In genomic region chr7:75527224-75527722, GRCh38 we compare ENCODE assay signal across 8 cellular contexts. TPM values are rescaled to one million over a fixed set of nuclear protein-coding genes. Genes with fewer than 3 reads are reported as not detected.
DNase-seq lines count a peak whose midpoint lies in the region; ATAC-seq, FAIRE-seq and TF ChIP-seq lines count a peak whose summit lies in the region.
"Not testable (repeated sequence)": the region's sequence is repeated elsewhere in the genome, so short reads cannot be mapped to it uniquely, and the experiment has no call there.

No MANE protein-coding gene starts in this region.

- H4K20me1 ChIP-seq in H1 (replicated peaks in 1 of 2; ENCODE audit: control insufficient read depth in 1 of 2, insufficient read depth in 2 of 2, low read length in 2 of 2) = not testable (repeated sequence)

- H3K4me3 ChIP-seq in HL-60 (replicated peaks; ENCODE audit: insufficient read depth, low read length) (peak overlapping the region; percentile 87), SJSA1 (peak overlapping the region; percentile 83), H1 (ENCODE audit: extremely low read depth in 1 of 4, insufficient read depth in 2 of 4, low read depth in 3 of 4, low read length in 4 of 4) (peak overlapping the region; percentile 80 to 93 (median 86)), neuronal stem cell (ENCODE audit: low read length in 2 of 2) (peak overlapping the region; percentile 77 to 89), stomach (peak overlapping the region; percentile 70 to 97 (median 88))

- H3K9me3 ChIP-seq in CD4-positive, alpha-beta T cell (ENCODE audit: control insufficient read depth, low read length); SJSA1 (replicated peaks); H1 (ENCODE audit: insufficient read depth in 2 of 2, low read depth in 1 of 2, low read length in 1 of 2); neuronal stem cell (replicated peaks in 1 of 2; ENCODE audit: control insufficient read depth in 2 of 2, insufficient read depth in 1 of 2, low read depth in 1 of 2, low read length in 2 of 2); stomach: not testable (repeated sequence)

- H2BK20ac ChIP-seq in H1 (ENCODE audit: low read length) = not testable (repeated sequence)

- ATAC-seq in CD4-positive, alpha-beta T cell (ENCODE audit: poor library complexity) = not testable (repeated sequence)

- H3K23ac ChIP-seq in H1 (ENCODE audit: insufficient read length) = not testable (repeated sequence)
- H3K23ac ChIP-seq in neuronal stem cell (ENCODE audit: low read depth, low read length, poor library complexity) = peak overlapping the region; percentile 65

- H3K9ac ChIP-seq in H1 (replicated peaks in 1 of 4; ENCODE audit: extremely low read depth in 1 of 4, low read depth in 3 of 4, low read length in 3 of 4) (peak overlapping the region; percentile 38 to 93 (median 85); a peak in 5 of 7 replicates), neuronal stem cell (ENCODE audit: low read depth, low read length, poor library complexity) (peak overlapping the region; percentile 89)

- not testable (repeated sequence) for H2BK15ac ChIP-seq in H1 (ENCODE audit: low read length); neuronal stem cell (ENCODE audit: low read length)

- not testable (repeated sequence) for TF ChIP-seq POLR2A in H1 (IDR thresholded peaks at IDR 0.05; ENCODE audit: control extremely low read depth in 1 of 2, low read depth in 2 of 2, low read length in 2 of 2); stomach (IDR thresholded peaks at IDR 0.05)

- H4K8ac ChIP-seq in H1 (ENCODE audit: extremely low read depth, insufficient read depth, low read length) = peak overlapping the region; percentile 51; the same call in 1 of the 2 replicates
- not testable (repeated sequence) for H4K8ac ChIP-seq in neuronal stem cell (ENCODE audit: low read depth, low read length)

- peak overlapping the region; percentile 88 for H3K27ac Mint-ChIP-seq in CD4-positive, alpha-beta T cell
- peak overlapping the region; percentile 91 for H3K27ac Mint-ChIP-seq in activated naive CD4-positive, alpha-beta T cell treated with anti-CD3 and anti-CD28 coated beads for 36 hours

- H3K79me1 ChIP-seq in H1 (ENCODE audit: low read depth, low read length) = not testable (repeated sequence)
- H3K79me1 ChIP-seq in neuronal stem cell (ENCODE audit: low read depth, low read length) = peaks cover 10% of the 10 kb centered on the region

- H3K27me3 Mint-ChIP-seq in CD4-positive, alpha-beta T cell; activated naive CD4-positive, alpha-beta T cell treated with anti-CD3 and anti-CD28 coated beads for 36 hours (ENCODE audit: low read depth): not testable (repeated sequence)

- H3K23me2 ChIP-seq in H1 (ENCODE audit: low read depth, low read length) = not testable (repeated sequence)

- not testable (repeated sequence) for FAIRE-seq in H1 (lab: Jason Lieb, UNC)

- not testable (repeated sequence) for H4K5ac ChIP-seq in H1 (ENCODE audit: insufficient read length, low read depth, low read length)

- WGBS in H1 (ENCODE audit: extremely low coverage in 1 of 2, insufficient coverage in 1 of 2, insufficient read length in 1 of 2, insufficient replicate concordance in 2 of 2, low coverage in 1 of 2, low lambda C conversion rate in 2 of 2, missing lambda C conversion rate in 1 of 2), 2 experiments = 6% methylated on average over 29 of the region's 37 CpGs; no CpG with 5 or more reads in 1 of the 2 experiments
- WGBS in neuronal stem cell (ENCODE audit: extremely low coverage in 2 of 2, insufficient read length in 2 of 2, insufficient replicate concordance in 1 of 2), 2 donors = no CpG with 5 or more reads among the region's 37 CpGs
- WGBS in stomach, 5 donors = 0 to 1% (median 0%) methylated on average over 19 to 37 of the region's 37 CpGs

- not testable (repeated sequence) for H3K27me3 ChIP-seq in CD4-positive, alpha-beta T cell (ENCODE audit: control insufficient read depth, insufficient read depth, low read length); HL-60 (ENCODE audit: insufficient read depth, poor library complexity, severe bottlenecking); SJSA1 (replicated peaks); H1 (replicated peaks in 1 of 4; ENCODE audit: control insufficient read depth in 3 of 4, extremely low read depth in 1 of 4, insufficient read depth in 3 of 4, low read length in 3 of 4); neuronal stem cell (ENCODE audit: control insufficient read depth in 3 of 3, insufficient read depth in 3 of 3, low read depth in 1 of 3, low read length in 3 of 3); stomach

- peaks cover 33% of the 10 kb centered on the region for H3K36me3 ChIP-seq in SJSA1
- peaks cover 0 to 26% (median 13%) of the 10 kb centered on the region in 4 experiments; a peak in 7 of 8 replicates for H3K36me3 ChIP-seq in H1 (ENCODE audit: control insufficient read depth in 2 of 4, insufficient read depth in 4 of 4, low read length in 3 of 4)
- peaks cover 8 to 35% of the 10 kb centered on the region in 2 donors for H3K36me3 ChIP-seq in neuronal stem cell (replicated peaks in 1 of 2; ENCODE audit: control insufficient read depth in 2 of 2, insufficient read depth in 2 of 2, low read length in 2 of 2)
- H3K36me3 ChIP-seq in stomach = peaks cover 24 to 36% (median 35%) of the 10 kb centered on the region in 4 donors

- H3K9me3 Mint-ChIP-seq in CD4-positive, alpha-beta T cell; activated naive CD4-positive, alpha-beta T cell treated with anti-CD3 and anti-CD28 coated beads for 36 hours: not testable (repeated sequence)

- H2AK5ac ChIP-seq in H1 (ENCODE audit: low read depth, low read length) = not testable (repeated sequence)
- peak overlapping the region; percentile 81 for H2AK5ac ChIP-seq in neuronal stem cell (ENCODE audit: low read depth, low read length)

- H2BK12ac ChIP-seq in H1 (ENCODE audit: low read depth, low read length); neuronal stem cell (ENCODE audit: low read length): not testable (repeated sequence)

- peak overlapping the region; percentile 96 for H3K4me3 Mint-ChIP-seq in CD4-positive, alpha-beta T cell
- peak overlapping the region; percentile 86 for H3K4me3 Mint-ChIP-seq in activated naive CD4-positive, alpha-beta T cell treated with anti-CD3 and anti-CD28 coated beads for 36 hours

- H2BK5ac ChIP-seq in H1 (ENCODE audit: low read depth, low read length) = not testable (repeated sequence)
- H2BK5ac ChIP-seq in neuronal stem cell (ENCODE audit: low read length) = peak overlapping the region; percentile 24

- H3K14ac ChIP-seq in H1 (ENCODE audit: insufficient read length) = not testable (repeated sequence)
- peak overlapping the region; percentile 31 for H3K14ac ChIP-seq in neuronal stem cell (ENCODE audit: low read length)

- H4K91ac ChIP-seq in H1 (replicated peaks; ENCODE audit: insufficient read length, low read length); neuronal stem cell (ENCODE audit: low read depth, low read length, poor library complexity): not testable (repeated sequence)

- H3K4me1 Mint-ChIP-seq in CD4-positive, alpha-beta T cell (ENCODE audit: low read depth) = peaks cover 43% of the 10 kb centered on the region
- H3K4me1 Mint-ChIP-seq in activated naive CD4-positive, alpha-beta T cell treated with anti-CD3 and anti-CD28 coated beads for 36 hours (ENCODE audit: low read depth) = peaks cover 29% of the 10 kb centered on the region

- TF ChIP-seq CTCF in CD4-positive, alpha-beta T cell (IDR thresholded peaks at IDR 0.05); HL-60 (IDR thresholded peaks at IDR 0.05; ENCODE audit: insufficient read depth, low read length); H1 (IDR thresholded peaks at IDR 0.05; ENCODE audit: control extremely low read depth in 1 of 3, insufficient read depth in 1 of 3, low read depth in 1 of 3, low read length in 3 of 3); stomach (IDR thresholded peaks at IDR 0.05): not testable (repeated sequence)

- H2BK120ac ChIP-seq in H1 (replicated peaks; ENCODE audit: low read depth, low read length); neuronal stem cell (ENCODE audit: low read depth, low read length): not testable (repeated sequence)

- H2AFZ ChIP-seq in H1 (ENCODE audit: low read length) = not testable (repeated sequence)
- H2AFZ ChIP-seq in neuronal stem cell (ENCODE audit: low read length) = peak overlapping the region; percentile 91

- CTCF ChIA-PET in CD4-positive, alpha-beta T cell (lab: Charles Lee); activated naive CD4-positive, alpha-beta T cell treated with anti-CD3 and anti-CD28 coated beads for 36 hours (lab: Charles Lee); H1 (lab: Charles Lee; ENCODE audit: partially characterized antibody): not testable (repeated sequence)

- intact Hi-C loops in CD4-positive, alpha-beta T cell (cut with DNase I, micrococcal nuclease) = loop anchor here (5.0 to 10.0 kb wide), 3 partner anchors 210 to 498 kb away; partner anchors contain the start of gene HIP1 (in 1 of the 2)
- intact Hi-C loops in activated naive CD4-positive, alpha-beta T cell treated with anti-CD3 and anti-CD28 coated beads for 36 hours (cut with micrococcal nuclease) = loop anchor here (5.0 kb wide), 2 partner anchors 210 to 520 kb away; partner anchors contain the start of genes HIP1, MDH2 and STYXL1
- intact Hi-C loops in stomach (cut with DNase I; ENCODE audit: low total_unique reads) = not testable (repeated sequence)

- TF ChIP-seq EP300 in H1 (IDR thresholded peaks at IDR 0.05; ENCODE audit: borderline replicate concordance in 1 of 2, low read depth in 2 of 2, low read length in 2 of 2); stomach (IDR thresholded peaks at IDR 0.05): not testable (repeated sequence)

- peak in 1 of 10 experiments; percentile 3 for DNase-seq in CD4-positive, alpha-beta T cell
- peak in 1 of 2 experiments; percentile 12 for DNase-seq in HL-60 (ENCODE audit: low read depth in 1 of 2, low spot score in 1 of 2)
- peak in 1 of 2 experiments; percentile 23 for DNase-seq in SJSA1 (ENCODE audit: low read depth in 1 of 2, low spot score in 2 of 2)
- peak; percentile 8 for DNase-seq in activated naive CD4-positive, alpha-beta T cell treated with anti-CD3 and anti-CD28 coated beads for 36 hours
- not testable (repeated sequence) for DNase-seq in H1 (ENCODE audit: low read depth in 1 of 2, low spot score in 2 of 2); neuronal stem cell (ENCODE audit: low spot score); stomach
- DNase-seq in iris pigment epithelial cell (ENCODE audit: low read depth) = peak; percentile 11

- H3K4me1 ChIP-seq in SJSA1 (replicated peaks); H1 (replicated peaks in 1 of 4; ENCODE audit: control insufficient read depth in 3 of 4, insufficient read depth in 4 of 4, low read length in 3 of 4); neuronal stem cell (ENCODE audit: control insufficient read depth in 2 of 2, insufficient read depth in 1 of 2, low read depth in 1 of 2, low read length in 2 of 2): not testable (repeated sequence)
- H3K4me1 ChIP-seq in stomach = peaks cover 10 to 26% (median 18%) of the 10 kb centered on the region in 4 donors

- not testable (repeated sequence) for H3K18ac ChIP-seq in H1 (ENCODE audit: extremely low read depth, low read length); neuronal stem cell (ENCODE audit: low read length)

- TF ChIP-seq RAD21 in H1 (IDR thresholded peaks at IDR 0.05 in 1 of 2, conservative IDR thresholded peaks at IDR 0.05 in 1 of 2; ENCODE audit: low read depth in 2 of 2, low read length in 2 of 2) = not testable (repeated sequence)

- POLR2A ChIA-PET in CD4-positive, alpha-beta T cell (lab: Charles Lee) = not testable (repeated sequence)
- POLR2A ChIA-PET in H1 (lab: Charles Lee; ENCODE audit: partially characterized antibody) = interaction anchor here (0.6 to 1.2 kb wide), 2 partner anchors 15 to 71 kb away, joined by 3 to 5 read pairs; no protein-coding TSS in a partner anchor

- H3K36me3 Mint-ChIP-seq in CD4-positive, alpha-beta T cell (ENCODE audit: low read depth) = peaks cover 49% of the 10 kb centered on the region
- peaks cover 26% of the 10 kb centered on the region for H3K36me3 Mint-ChIP-seq in activated naive CD4-positive, alpha-beta T cell treated with anti-CD3 and anti-CD28 coated beads for 36 hours (ENCODE audit: low read depth)

- H3K4me2 ChIP-seq in H1 (ENCODE audit: insufficient read depth in 1 of 2, low read depth in 2 of 2, low read length in 2 of 2) (peak overlapping the region; percentile 91 to 92), neuronal stem cell (ENCODE audit: insufficient read depth, low read length, poor library complexity, severe bottlenecking) (peak overlapping the region; percentile 77)

- H3K4ac ChIP-seq in H1 (replicated peaks; ENCODE audit: insufficient read length, low read depth, low read length); neuronal stem cell (ENCODE audit: low read length): not testable (repeated sequence)

- peaks cover 3 to 17% of the 10 kb centered on the region in 2 experiments; a peak in 3 of 4 replicates for H3K79me2 ChIP-seq in H1 (ENCODE audit: control insufficient read depth in 1 of 2, insufficient read depth in 2 of 2, low read length in 2 of 2)

- not testable (repeated sequence) for H3K56ac ChIP-seq in H1 (replicated peaks; ENCODE audit: insufficient read length, low read depth, low read length)

- not testable (repeated sequence) for H3K27ac ChIP-seq in CD4-positive, alpha-beta T cell (ENCODE audit: low read depth, low read length); H1 (ENCODE audit: low read depth, low read length); neuronal stem cell (replicated peaks; ENCODE audit: low read length)
- H3K27ac ChIP-seq in HL-60 (replicated peaks) (peak overlapping the region; percentile 73), SJSA1 (peak overlapping the region; percentile 49), stomach (peak overlapping the region; percentile 85 to 94 (median 86))

RNA-seq across cellular contexts. Expression of gene SPDYE5, which starts 35.2 kb away (rescaled TPM):
- total RNA-seq in CD4-positive, alpha-beta T cell = under 1 TPM in 1 of 2 experiments, not detected in 1; 0.20 TPM
- not detected in 2 replicates for total RNA-seq in SJSA1 (2014; rRNA removed; shearing (Covaris generic))
- not detected for total RNA-seq in activated naive CD4-positive, alpha-beta T cell treated with anti-CD3 and anti-CD28 coated beads for 36 hours
- total RNA-seq in H1 (2021; fragmentation: NEBNext Ultra II Directional; extraction: Animal tissue kit (Norgen Biotek cat#: 25700)) = not detected in 2 replicates
- polyA plus RNA-seq in H1 (2011; rRNA removed) = not detected in 2 replicates
- not detected for polyA plus RNA-seq in H1 (2011; cell fraction: cytosol; rRNA removed)
- not detected for polyA plus RNA-seq in H1 (2011; cell fraction: nucleus; rRNA removed)
- polyA plus RNA-seq in H1 (2012, experiment 1 of 2) = 0.77 to 1.3 TPM (median 1.0 TPM) in 4 replicates
- polyA plus RNA-seq in H1 (2012, experiment 2 of 2) = 0.24 TPM
- polyA plus RNA-seq in H1 (2013, experiment 1 of 2) = not detected
- not detected for polyA plus RNA-seq in H1 (2013, experiment 2 of 2)
- not detected in 2 replicates for polyA minus RNA-seq in H1 (2011; rRNA and poly(A)+ RNA removed)
- not detected for polyA minus RNA-seq in H1 (2011; cell fraction: cytosol; rRNA and poly(A)+ RNA removed)
- polyA minus RNA-seq in H1 (2011; cell fraction: nucleus; rRNA and poly(A)+ RNA removed) = not detected
- not detected for polyA plus RNA-seq in neuronal stem cell (2013, experiment 1 of 2)
- polyA plus RNA-seq in neuronal stem cell (2013, experiment 2 of 2) = not detected
- total RNA-seq in stomach = under 1 TPM in 1 of 5 donors, not detected in 4; 0.37 TPM
- polyA plus RNA-seq in stomach = not detected

RNA-seq across cellular contexts. Expression of gene POM121C, which starts 41.2 kb away (rescaled TPM):
- 10 to 100 TPM; 97.6 to 99.5 TPM for total RNA-seq in CD4-positive, alpha-beta T cell
- total RNA-seq in SJSA1 (2014; rRNA removed; shearing (Covaris generic)) = 6.1 and 6.6 TPM in 2 replicates
- total RNA-seq in activated naive CD4-positive, alpha-beta T cell treated with anti-CD3 and anti-CD28 coated beads for 36 hours = 10 to 100 TPM; 43.9 to 44.1 TPM
- 56.8 and 58.0 TPM in 2 replicates for total RNA-seq in H1 (2021; fragmentation: NEBNext Ultra II Directional; extraction: Animal tissue kit (Norgen Biotek cat#: 25700))
- polyA plus RNA-seq in H1 (2011; rRNA removed) = 16.5 and 21.1 TPM in 2 replicates
- 9.8 TPM for polyA plus RNA-seq in H1 (2011; cell fraction: cytosol; rRNA removed)
- 25.6 TPM for polyA plus RNA-seq in H1 (2011; cell fraction: nucleus; rRNA removed)
- 41.5 to 55.3 TPM (median 53.1 TPM) in 4 replicates for polyA plus RNA-seq in H1 (2012, experiment 1 of 2)
- polyA plus RNA-seq in H1 (2012, experiment 2 of 2) = 31.0 TPM
- polyA plus RNA-seq in H1 (2013, experiment 1 of 2) = 48.3 TPM
- 55.3 TPM for polyA plus RNA-seq in H1 (2013, experiment 2 of 2)
- 35.7 and 36.2 TPM in 2 replicates for polyA minus RNA-seq in H1 (2011; rRNA and poly(A)+ RNA removed)
- polyA minus RNA-seq in H1 (2011; cell fraction: cytosol; rRNA and poly(A)+ RNA removed) = 18.9 TPM
- polyA minus RNA-seq in H1 (2011; cell fraction: nucleus; rRNA and poly(A)+ RNA removed) = 19.5 TPM
- 52.5 TPM for polyA plus RNA-seq in neuronal stem cell (2013, experiment 1 of 2)
- 50.8 TPM for polyA plus RNA-seq in neuronal stem cell (2013, experiment 2 of 2)
- total RNA-seq in stomach = 10 to 100 TPM; 22.2 to 74.2 (median 30.0) TPM
- 1 to 10 TPM; 8.1 to 9.0 (median 8.7) TPM for polyA plus RNA-seq in stomach
